In the genomic region with DNA sequence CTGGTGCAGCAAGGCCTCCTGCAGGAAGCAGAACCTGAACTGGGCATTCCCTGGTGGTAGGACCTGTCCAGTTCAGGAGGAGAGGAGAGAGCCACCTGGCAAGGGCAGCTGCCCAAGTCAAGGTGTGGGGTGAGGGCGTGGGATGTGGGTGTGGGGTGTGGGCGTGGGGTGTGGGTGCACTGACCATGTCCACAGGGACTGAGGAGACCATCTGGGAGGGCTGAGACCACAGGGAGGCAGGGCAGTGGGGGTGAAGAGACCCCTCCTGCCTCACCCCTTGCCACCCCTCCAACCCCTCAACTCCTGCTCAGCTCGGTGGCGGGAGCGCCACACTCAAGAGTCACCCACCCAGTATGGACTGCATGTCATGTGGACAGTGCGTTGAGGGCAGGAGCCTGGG, we compare ENCODE assay signal across 1 cellular context.
TF ChIP-seq lines count a peak whose summit lies in the region.

No MANE protein-coding gene starts in this region.

TF ChIP-seq in SK-N-SH, 30 proteins besides CTCF, POLR2A, EP300 and RAD21 (continued from another document):
- no peak for TF ChIP-seq NFIC (IDR thresholded peaks at IDR 0.05; ENCODE audit: borderline replicate concordance)
